8 cellular contexts compared by ENCODE assay signal in the genomic region with DNA sequence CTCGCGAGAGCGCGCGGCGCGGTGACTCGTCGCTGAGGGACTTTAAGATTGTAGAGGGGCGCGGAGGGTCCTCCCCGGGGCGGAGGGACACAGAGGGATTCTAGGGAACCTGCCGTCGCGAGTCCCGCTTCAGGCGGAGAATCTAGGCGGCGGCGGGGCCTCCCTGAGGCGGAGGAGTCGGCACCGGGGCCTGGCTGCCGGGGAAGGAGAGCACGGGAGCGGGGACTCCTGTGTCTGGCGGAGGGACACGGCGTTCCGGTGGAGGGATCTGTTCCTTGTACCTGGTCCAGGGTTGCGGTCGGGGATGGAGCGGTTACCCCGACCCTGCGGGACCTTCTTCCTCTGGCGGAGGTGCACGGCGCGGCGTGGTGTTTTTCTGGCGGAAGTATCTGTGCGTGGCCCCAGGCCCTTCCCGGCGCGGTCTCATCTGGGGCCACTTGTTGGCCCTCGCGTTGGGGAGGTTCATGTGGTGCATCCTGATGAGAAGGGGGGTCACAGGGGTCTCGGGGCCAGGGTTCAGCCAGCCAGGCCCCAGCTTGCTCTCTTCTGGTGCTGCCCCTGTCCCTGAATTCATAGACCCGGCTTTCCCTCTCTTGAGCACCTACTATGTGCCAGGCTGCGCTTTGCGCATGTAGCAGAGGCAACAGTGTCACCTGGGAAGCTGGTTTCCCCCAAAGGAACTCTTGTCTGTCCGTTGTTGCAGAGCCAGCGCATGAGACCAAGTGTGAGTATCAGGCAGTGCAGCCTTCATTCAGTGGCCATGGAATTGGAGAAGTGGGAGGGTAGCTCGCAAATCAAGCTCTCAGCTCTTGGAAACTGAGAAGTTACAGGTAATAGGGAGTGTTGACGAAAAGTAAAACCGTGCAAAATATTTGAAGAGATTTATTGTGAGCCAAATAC. TPM values are rescaled to one million over a fixed set of nuclear protein-coding genes. Genes with fewer than 3 reads are reported as not detected.
DNase-seq lines count a peak whose midpoint lies in the region; ATAC-seq and TF ChIP-seq lines count a peak whose summit lies in the region.

No MANE protein-coding gene starts in this region.

- TF ChIP-seq CTCF in epithelial cell of proximal tubule (conservative IDR thresholded peaks at IDR 0.05; ENCODE audit: low read depth, low read length) = no peak

- H3K9ac ChIP-seq in NT2/D1 (ENCODE audit: insufficient read length, low read depth) (peak overlapping the region; percentile 86), muscle layer of colon (ENCODE audit: low read length) (peak overlapping the region; percentile 4)

- peak overlapping the region; percentile 79 for H3K27ac ChIP-seq in muscle layer of colon (ENCODE audit: low read depth, low read length)

- peaks cover 44% of the 10 kb centered on the region for H3K36me3 ChIP-seq in NT2/D1 (ENCODE audit: insufficient read depth, insufficient read length, low read length)
- H3K36me3 ChIP-seq in muscle layer of colon (ENCODE audit: insufficient read depth, low read length) = peaks cover 13% of the 10 kb centered on the region

- H3K4me3 ChIP-seq in NT2/D1 (ENCODE audit: insufficient read length, low read depth) (peak overlapping the region; percentile 82), epithelial cell of proximal tubule (ENCODE audit: low read depth, low read length) (peak overlapping the region; percentile 80), muscle layer of colon (ENCODE audit: low read depth in 1 of 2, low read length in 2 of 2) (peak overlapping the region; percentile 39 to 60)

- H3K4me1 ChIP-seq in NT2/D1 (ENCODE audit: insufficient read depth, insufficient read length) (peaks cover under 1% of the 10 kb centered on the region), muscle layer of colon (ENCODE audit: insufficient read depth, low read length) (peaks cover 21% of the 10 kb centered on the region)

- H3K27me3 ChIP-seq in NT2/D1 (ENCODE audit: insufficient read depth, insufficient read length) = no peaks in the 10 kb centered on the region
- H3K27me3 ChIP-seq in muscle layer of colon (ENCODE audit: control insufficient read depth in 1 of 2, insufficient read depth in 2 of 2, low read length in 2 of 2) = no peaks in the 10 kb centered on the region

- DNase-seq in D341Med (ENCODE audit: low spot score) (peak; percentile 87), HUDEP-2 (lab: John Stamatoyannopoulos, UW; ENCODE audit: unreplicated experiment in 76 of 76) (peak in 75 of 76 experiments; percentile 18 to 83 (median 71)), NT2/D1 (ENCODE audit: low read depth, low spot score) (peak; percentile 80), activated T-cell treated with anti-CD3 and anti-CD28 coated beads for 24 hours (ENCODE audit: low read depth) (peak; percentile 75), epithelial cell of proximal tubule (ENCODE audit: low read depth) (peak; percentile 44)
- peak; percentile 64 for DNase-seq in stimulated activated CD8-positive, alpha-beta memory T cell treated with anti-CD3 and anti-CD28 coated beads, Interleukin-7, amount 100 ng/mL, for 24 hours (ENCODE audit: low read depth)

- ATAC-seq in GM21390 (IDR thresholded peaks at IDR 0.05; ENCODE audit: unreplicated experiment) = peak; percentile 43

- H3K9me3 ChIP-seq in NT2/D1 (ENCODE audit: insufficient read depth, low read length) (no peaks in the 10 kb centered on the region), muscle layer of colon (ENCODE audit: low read length) (no peaks in the 10 kb centered on the region)

RNA-seq across cellular contexts. Expression of gene ZKSCAN2, which starts 0.6 kb away (rescaled TPM):
- total RNA-seq in epithelial cell of proximal tubule = 2.7 and 3.6 TPM in 2 replicates

RNA-seq across cellular contexts. Expression of gene AQP8, which starts 41.5 kb away (rescaled TPM):
- total RNA-seq in epithelial cell of proximal tubule = not detected in 2 replicates

Comparison
In these comparisons a context has a peak if more than half of its experiments do, and no peak if none do; other contexts are left out.
1. Peak in every context shown above with its lines: DNase-seq, ATAC-seq, H3K4me3 ChIP-seq and H3K27ac ChIP-seq.